In genomic region chr20:37343994-37344355, GRCh38 we compare ENCODE assay signal across 13 cellular contexts. TPM values are rescaled to one million over a fixed set of nuclear protein-coding genes. Genes with fewer than 3 reads are reported as not detected.
DNase-seq lines count a peak whose midpoint lies in the region; ATAC-seq and TF ChIP-seq lines count a peak whose summit lies in the region.
"Had no signal": no experiment of that assay in that cellular context is flagged by ENCODE, and none has a peak within 500 bp of the region (broad histone marks: within the 10 kb centered on the region; RNA-seq: fewer than 3 reads in every experiment).

No MANE protein-coding gene starts in this region.

- CTCF ChIA-PET in HCT116 (lab: Charles Lee), result no interaction called here

- H3K9me3 Mint-ChIP-seq in central memory CD8-positive, alpha-beta T cell, result no peaks in the 10 kb centered on the region
- no peaks in the 10 kb centered on the region for H3K9me3 Mint-ChIP-seq in nephron progenitor cell

- intact Hi-C loops in HCT116 (cut with micrococcal nuclease), result loop anchor here (5.0 kb wide), 1 partner anchor 47 kb away; no protein-coding TSS in a partner anchor

- TF ChIP-seq RAD21 in HCT116 (IDR thresholded peaks at IDR 0.05; ENCODE audit: low read depth), result no peak

- H3K4me3 Mint-ChIP-seq in central memory CD8-positive, alpha-beta T cell, result peak overlapping the region; percentile 75
- H3K4me3 Mint-ChIP-seq in nephron progenitor cell, result peak overlapping the region; percentile 76

- ATAC-seq in HCT116, result no peak
- ATAC-seq in central memory CD8-positive, alpha-beta T cell (replicated peaks; ENCODE audit: extremely low read depth, poor library complexity, severe bottlenecking), result no peak
- no peak for ATAC-seq in GM21529 (IDR thresholded peaks at IDR 0.05; ENCODE audit: unreplicated experiment)

- no peak overlapping the region for H3K27ac Mint-ChIP-seq in central memory CD8-positive, alpha-beta T cell (ENCODE audit: low read depth)
- no peak overlapping the region for H3K27ac Mint-ChIP-seq in nephron progenitor cell

- no peak overlapping the region for H2AFZ ChIP-seq in HCT116 (ENCODE audit: low read depth, low read length, poor library complexity, severe bottlenecking)

- H3K79me2 ChIP-seq in HCT116 (ENCODE audit: insufficient read depth, low read length), result peaks cover 33% of the 10 kb centered on the region

- H3K9me2 ChIP-seq in HCT116 (ENCODE audit: insufficient read depth), result no peaks in the 10 kb centered on the region

- H3K4me1 Mint-ChIP-seq in central memory CD8-positive, alpha-beta T cell, result peaks cover 10% of the 10 kb centered on the region
- H3K4me1 Mint-ChIP-seq in nephron progenitor cell, result peaks cover 59% of the 10 kb centered on the region

- 0 out of 2 replicates have a peak overlapping the region, but pooled peaks have one; percentile 71 for H3K9ac ChIP-seq in HCT116 (ENCODE audit: low read length)

- no peaks in the 10 kb centered on the region for H3K9me3 ChIP-seq in HCT116 (ENCODE audit: control insufficient read depth in 1 of 2, insufficient read depth in 1 of 2, low read depth in 1 of 2, low read length in 2 of 2)

- TF ChIP-seq CTCF in HCT116 (IDR thresholded peaks at IDR 0.05 in 2 of 3, conservative IDR thresholded peaks at IDR 0.05 in 1 of 3; ENCODE audit: borderline replicate concordance in 1 of 3, insufficient read depth in 1 of 3, low read depth in 2 of 3, low read length in 2 of 3), result no peak
- TF ChIP-seq CTCF in nephron progenitor cell (IDR thresholded peaks at IDR 0.05), result no peak

- POLR2A ChIA-PET in HCT116 (lab: Charles Lee), result no interaction called here

- H3K4me3 ChIP-seq in HCT116 (replicated peaks in 1 of 2; ENCODE audit: low read depth in 1 of 2, low read length in 2 of 2), result no peak overlapping the region

- RAD21 ChIA-PET in HCT116 (lab: Charles Lee; ENCODE audit: low non-redundant PET in 1 of 2, low total read pairs in 2 of 2, uncharacterized antibody in 2 of 2, unreplicated experiment in 2 of 2), result no interaction called here

- peaks cover 32 to 62% of the 10 kb centered on the region in 2 experiments for H3K4me1 ChIP-seq in HCT116 (ENCODE audit: control insufficient read depth in 1 of 2, insufficient read depth in 2 of 2, low read length in 2 of 2)

- no peaks in the 10 kb centered on the region for H3K27me3 Mint-ChIP-seq in central memory CD8-positive, alpha-beta T cell
- peaks cover 5% of the 10 kb centered on the region for H3K27me3 Mint-ChIP-seq in nephron progenitor cell (ENCODE audit: low read depth, poor library complexity)

- peak overlapping the region; percentile 93 for H3K4me2 ChIP-seq in HCT116 (ENCODE audit: low read length)

- BruUV-seq in HCT116 (replicated peaks; lab: Mats Ljungman, UMichigan), result no TSS peak

- H3K36me3 Mint-ChIP-seq in central memory CD8-positive, alpha-beta T cell (ENCODE audit: insufficient read depth), result no peaks in the 10 kb centered on the region
- peaks cover 8% of the 10 kb centered on the region for H3K36me3 Mint-ChIP-seq in nephron progenitor cell (ENCODE audit: low read depth)

- H4K20me1 ChIP-seq in HCT116 (ENCODE audit: insufficient read depth), result no peaks in the 10 kb centered on the region

- no peaks in the 10 kb centered on the region for H3K27me3 ChIP-seq in HCT116 (ENCODE audit: insufficient read depth, low read length)

- peak; percentile 13 for DNase-seq in 8988T
- DNase-seq in HCT116 (ENCODE audit: low read depth, low spot score), result no peak
- no peak for DNase-seq in central memory CD8-positive, alpha-beta T cell (ENCODE audit: low spot score in 2 of 2)
- no peak for DNase-seq in nephron progenitor cell
- no peak for DNase-seq in SKM-1 treated with dmso at 0.1 percent for 144 hours (lab: John Stamatoyannopoulos, UW; ENCODE audit: unreplicated experiment)
- DNase-seq in amniotic stem cell (lab: John Stamatoyannopoulos, UW), result no peak
- DNase-seq in hepatic stellate cell (ENCODE audit: low spot score), result no peak
- DNase-seq: activated CD4-positive, CD25-positive, alpha-beta regulatory T cell treated with anti-CD3 and anti-CD28 coated beads, Interleukin-2, amount 50 U/mL, for 72 hours; NCI-H1436; NCI-H510A treated with DMSO at 0.1 percent for 48 hours; substantia nigra; SW 1271 had no signal

- TF ChIP-seq POLR2A in HCT116 (IDR thresholded peaks at IDR 0.05; ENCODE audit: borderline replicate concordance, extremely low read depth, insufficient read depth, insufficient read length), result no peak

- H3K36me3 ChIP-seq in HCT116 (ENCODE audit: control insufficient read depth in 1 of 2, insufficient read depth in 2 of 2, low read length in 2 of 2), result no peaks in the 10 kb centered on the region; a peak in 1 of 4 replicates

- H3K27ac ChIP-seq in HCT116 (ENCODE audit: low read depth, low read length), result peak overlapping the region; percentile 53; the same call in 1 of the 2 replicates

TF ChIP-seq in HCT116, 20 proteins besides CTCF, POLR2A, EP300 and RAD21:
- 0 out of 2 replicates have a peak, but pooled peaks have one; percentile 0 for TF ChIP-seq CBX3 (IDR thresholded peaks at IDR 0.05; ENCODE audit: low read depth)
- TF ChIP-seq ZNF274 (IDR thresholded peaks at IDR 0.05; ENCODE audit: low read depth, low read length), result no peak
TF ChIP-seq in HCT116: peak in this region for 1.

RNA-seq across cellular contexts. Expression of gene SRC, which starts 2.0 kb away (rescaled TPM):
- 42.3 TPM for total RNA-seq in HCT116 (2021; ENCODE audit: unreplicated experiment)
- polyA plus RNA-seq in HCT116 (2012), result 35.9 and 36.5 TPM in 2 replicates

RNA-seq across cellular contexts. Expression of gene MANBAL, which starts 54.5 kb away (rescaled TPM):
- total RNA-seq in HCT116 (2021; ENCODE audit: unreplicated experiment), result 47.9 TPM
- polyA plus RNA-seq in HCT116 (2012), result 80.8 and 84.5 TPM in 2 replicates
